ENCODE assay signal across 11 cellular contexts in genomic region chr6:86453232-86453631, GRCh38.
"Had no signal": no experiment of that assay in that cellular context is flagged by ENCODE, and none has a peak within 500 bp of the region (broad histone marks: within the 10 kb centered on the region; RNA-seq: fewer than 3 reads in every experiment).

No MANE protein-coding gene starts in this region.

- H3K9ac ChIP-seq: GM23248 had no signal

- H3K4me2 ChIP-seq: GM23338 had no signal

- H3K4me1 ChIP-seq: HAP-1 had no signal

- H3K9me3 ChIP-seq: HAP-1 had no signal

- H2AFZ ChIP-seq: GM23248, GM23338 had no signal

- H3K4me3 ChIP-seq: GM23248, GM23338, HAP-1 had no signal

- ATAC-seq: GM23338, HCT116 had no signal

- H3K27ac ChIP-seq: GM23248 had no signal

- H3K36me3 ChIP-seq: HAP-1 had no signal

- DNase-seq: GM23248, GOT3, H7, H9, HCEC 1CT, HFFc6 had no signal

- FAIRE-seq: H1, H54 had no signal
